9 cellular contexts compared by ENCODE assay signal in genomic region chr3:173839859-173840258, GRCh38.
"Had no signal": no experiment of that assay in that cellular context is flagged by ENCODE, and none has a peak within 500 bp of the region (broad histone marks: within the 10 kb centered on the region; RNA-seq: fewer than 3 reads in every experiment).

No MANE protein-coding gene starts in this region.

- FAIRE-seq: H1, H54 had no signal

- ATAC-seq: GM23338 had no signal

- H3K9ac ChIP-seq: KMS-11 had no signal

- H2AFZ ChIP-seq: GM23338 had no signal

- H3K4me3 ChIP-seq: GM23338 had no signal

- H3K4me2 ChIP-seq: GM23338, KMS-11 had no signal

- H3K27ac ChIP-seq: HL-60, KMS-11 had no signal

- DNase-seq: H9, HCEC 1CT, Karpas-422, KBM-7 had no signal
